ENCODE assay signal across 1 cellular context in genomic region chr16:28924762-28925385, GRCh38.
TF ChIP-seq lines count a peak whose summit lies in the region.

RABEP2 (minus strand) TSS chr16:28925238; CDS start chr16:28925163, 75 bp downstream.

TF ChIP-seq in HepG2, 621 proteins besides CTCF, POLR2A, EP300 and RAD21 (continued from another document and continues in another):
- TF ChIP-seq KDM4B (CRISPR knock-in tag; IDR thresholded peaks at IDR 0.05): no peak; the same call in 1 of the 2 replicates
- no peak for TF ChIP-seq ZFP37 (CRISPR knock-in tag; IDR thresholded peaks at IDR 0.05; ENCODE audit: borderline replicate concordance)
- TF ChIP-seq DNMT3B (CRISPR knock-in tag; conservative IDR thresholded peaks at IDR 0.05): no peak
- no peak for TF ChIP-seq TCF7 (IDR thresholded peaks at IDR 0.05; ENCODE audit: low read depth)
- 0 out of 2 replicates have a peak, but pooled peaks have one; percentile 61 for TF ChIP-seq ZNF839 (CRISPR knock-in tag; IDR thresholded peaks at IDR 0.05; ENCODE audit: borderline replicate concordance)
- no peak for TF ChIP-seq ZNF260 (CRISPR knock-in tag; IDR thresholded peaks at IDR 0.05; ENCODE audit: borderline replicate concordance, low read depth)
- TF ChIP-seq ZFP62 (CRISPR knock-in tag; IDR thresholded peaks at IDR 0.05): no peak
- TF ChIP-seq HOXA5 (CRISPR knock-in tag; IDR thresholded peaks at IDR 0.05): peak; percentile 33; the same call in 1 of the 2 replicates
- no peak for TF ChIP-seq CBX5 (CRISPR knock-in tag; IDR thresholded peaks at IDR 0.05; ENCODE audit: borderline replicate concordance)
- peak; percentile 98 for TF ChIP-seq ZNF770 (CRISPR knock-in tag; IDR thresholded peaks at IDR 0.05)
- no peak for TF ChIP-seq ATRX (CRISPR knock-in tag; IDR thresholded peaks at IDR 0.05; ENCODE audit: borderline replicate concordance)
- TF ChIP-seq KMT2B (CRISPR knock-in tag; IDR thresholded peaks at IDR 0.05): 0 out of 2 replicates have a peak, but pooled peaks have one; percentile 3
- no peak for TF ChIP-seq ATF1 (CRISPR knock-in tag; IDR thresholded peaks at IDR 0.05)
- TF ChIP-seq SOX5 (CRISPR knock-in tag; IDR thresholded peaks at IDR 0.05; ENCODE audit: borderline replicate concordance): 0 out of 2 replicates have a peak, but pooled peaks have one; percentile 8
- TF ChIP-seq ZNF326 (CRISPR knock-in tag; IDR thresholded peaks at IDR 0.05; ENCODE audit: borderline replicate concordance): no peak; the same call in 1 of the 2 replicates
- no peak for TF ChIP-seq PRMT3 (CRISPR knock-in tag; IDR thresholded peaks at IDR 0.05; ENCODE audit: borderline replicate concordance, low read depth)
- no peak for TF ChIP-seq NCOA5 (CRISPR knock-in tag; IDR thresholded peaks at IDR 0.05)
- TF ChIP-seq ERF (CRISPR knock-in tag; IDR thresholded peaks at IDR 0.05): peak; percentile 1; the same call in 1 of the 2 replicates
- TF ChIP-seq GABPA (IDR thresholded peaks at IDR 0.05; ENCODE audit: low read depth, low read length): peak; percentile 79
- TF ChIP-seq GABPA (CRISPR knock-in tag; IDR thresholded peaks at IDR 0.05; ENCODE audit: low read depth): peak; percentile 82
- TF ChIP-seq NFATC3 (CRISPR knock-in tag; IDR thresholded peaks at IDR 0.05): no peak
- TF ChIP-seq TBL1XR1 (IDR thresholded peaks at IDR 0.05; ENCODE audit: borderline replicate concordance, low read length, partially characterized antibody): peak; percentile 10
- TF ChIP-seq MYC (CRISPR knock-in tag; IDR thresholded peaks at IDR 0.05; ENCODE audit: borderline replicate concordance): peak; percentile 52; the same call in 1 of the 2 replicates
- TF ChIP-seq ZNF660 (CRISPR knock-in tag; IDR thresholded peaks at IDR 0.05; ENCODE audit: borderline replicate concordance, low read depth): no peak
- TF ChIP-seq CREBL2 (CRISPR knock-in tag; IDR thresholded peaks at IDR 0.05; ENCODE audit: borderline replicate concordance): no peak
- TF ChIP-seq MEIS1 (CRISPR knock-in tag; IDR thresholded peaks at IDR 0.05; ENCODE audit: borderline replicate concordance): peak; percentile 56; the same call in 1 of the 2 replicates
- no peak for TF ChIP-seq NCOA2 (CRISPR knock-in tag; IDR thresholded peaks at IDR 0.05)
- no peak for TF ChIP-seq ZNF24 (IDR thresholded peaks at IDR 0.05)
- TF ChIP-seq RCOR2 (CRISPR knock-in tag; IDR thresholded peaks at IDR 0.05): no peak
- no peak for TF ChIP-seq RNF219 (CRISPR knock-in tag; IDR thresholded peaks at IDR 0.05)
- no peak for TF ChIP-seq ZNF18 (CRISPR knock-in tag; IDR thresholded peaks at IDR 0.05; ENCODE audit: insufficient replicate concordance)
- TF ChIP-seq ZNF10 (CRISPR knock-in tag; IDR thresholded peaks at IDR 0.05; ENCODE audit: borderline replicate concordance, low read depth): no peak
- TF ChIP-seq MAX (IDR thresholded peaks at IDR 0.05): peak; percentile 57
- no peak for TF ChIP-seq GLMP (CRISPR knock-in tag; IDR thresholded peaks at IDR 0.05; ENCODE audit: borderline replicate concordance)
- peak; percentile 87 for TF ChIP-seq HNRNPK (IDR thresholded peaks at IDR 0.05; ENCODE audit: low read depth, low read length, poor library complexity, severe bottlenecking)
- no peak for TF ChIP-seq TRIM24 (CRISPR knock-in tag; IDR thresholded peaks at IDR 0.05)
- no peak for TF ChIP-seq SRF (IDR thresholded peaks at IDR 0.05; ENCODE audit: low read depth, low read length)
- no peak for TF ChIP-seq ZNF251 (CRISPR knock-in tag; IDR thresholded peaks at IDR 0.05)
- no peak for TF ChIP-seq SRSF4 (IDR thresholded peaks at IDR 0.05; ENCODE audit: low read depth, low read length, poor library complexity, severe bottlenecking)
- TF ChIP-seq ZBTB2 (CRISPR knock-in tag; IDR thresholded peaks at IDR 0.05; ENCODE audit: low read depth): peak; percentile 99
- TF ChIP-seq DRAP1 (CRISPR knock-in tag; IDR thresholded peaks at IDR 0.05): peak; percentile 73
- no peak for TF ChIP-seq GFI1 (CRISPR knock-in tag; IDR thresholded peaks at IDR 0.05; ENCODE audit: borderline replicate concordance)
- TF ChIP-seq BATF2 (CRISPR knock-in tag; IDR thresholded peaks at IDR 0.05): no peak
- no peak for TF ChIP-seq KIAA2018 (CRISPR knock-in tag; IDR thresholded peaks at IDR 0.05; ENCODE audit: borderline replicate concordance)
- no peak for TF ChIP-seq ZNF597 (CRISPR knock-in tag; IDR thresholded peaks at IDR 0.05)
